7 cellular contexts compared by ENCODE assay signal in the genomic region with DNA sequence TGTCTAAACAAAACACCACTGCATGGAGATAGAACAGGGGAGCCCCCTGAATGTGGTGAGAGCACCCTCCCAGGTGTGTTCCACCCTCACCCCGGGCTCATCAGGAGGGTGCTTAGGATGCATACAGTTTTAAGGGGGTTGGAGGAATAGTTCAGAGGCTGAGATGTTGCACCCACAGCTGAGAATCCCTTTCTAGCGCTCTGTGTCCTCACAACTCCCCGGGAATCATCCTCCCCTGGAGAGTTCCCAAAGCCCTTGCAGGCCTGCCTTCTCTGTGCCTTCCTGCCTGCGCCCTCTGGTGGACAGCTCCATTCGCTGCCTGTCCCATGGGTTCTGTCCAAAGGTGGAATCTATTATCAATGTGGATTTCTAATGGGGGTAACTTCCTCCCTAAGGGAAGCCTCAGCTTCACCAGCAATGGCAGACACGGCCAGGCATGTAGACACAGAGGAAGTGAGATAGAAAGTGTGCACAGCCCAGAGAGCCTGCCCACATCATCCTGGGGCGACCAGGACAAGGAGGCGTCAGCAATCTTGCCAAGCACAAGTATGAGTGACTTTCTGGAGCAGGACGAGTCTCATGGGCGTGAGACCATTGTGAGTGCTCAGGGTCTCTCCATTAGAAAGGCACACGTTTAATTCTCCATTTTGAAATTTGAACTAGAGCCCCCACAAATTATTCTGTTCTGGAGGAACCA. TPM values are rescaled to one million over a fixed set of nuclear protein-coding genes. Genes with fewer than 3 reads are reported as not detected.
A peak's percentile ranks its signal among the peaks of the same experiment; 100 is the strongest.
DNase-seq lines count a peak whose midpoint lies in the region; ATAC-seq, FAIRE-seq and TF ChIP-seq lines count a peak whose summit lies in the region.

No MANE protein-coding gene starts in this region.

- H3K4me1 Mint-ChIP-seq in activated T-helper 17 cell treated with anti-CD3 and anti-CD28 coated beads, Interleukin-2, amount 50 U/mL, for 72 hours: no peaks in the 10 kb centered on the region

- H3K4me3 Mint-ChIP-seq in activated T-helper 17 cell treated with anti-CD3 and anti-CD28 coated beads, Interleukin-2, amount 50 U/mL, for 72 hours: no peak overlapping the region

- intact Hi-C loops in testis (cut with DNase I; ENCODE audit: low total_unique reads): no loop called here

- POLR2A ChIA-PET in RWPE1 (lab: Yijun Ruan, JAX; ENCODE audit: low non-redundant PET): no interaction called here

- no peak overlapping the region for H3K27ac Mint-ChIP-seq in activated T-helper 17 cell treated with anti-CD3 and anti-CD28 coated beads, Interleukin-2, amount 50 U/mL, for 72 hours

- H3K4me1 ChIP-seq in testis: no peaks in the 10 kb centered on the region

- no peak overlapping the region for H3K4me3 ChIP-seq in Jurkat, Clone E6-1 (ENCODE audit: low read length)
- H3K4me3 ChIP-seq in fibroblast of villous mesenchyme (ENCODE audit: low read depth, low read length): no peak overlapping the region
- H3K4me3 ChIP-seq in testis: no peak overlapping the region

- ATAC-seq in activated T-helper 17 cell treated with anti-CD3 and anti-CD28 coated beads, Interleukin-2, amount 50 U/mL, for 72 hours (replicated peaks): peak; percentile 66
- peak; percentile 72 for ATAC-seq in omental fat pad (ENCODE audit: low FRiP score)

- CTCF ChIA-PET in RWPE1 (lab: Yijun Ruan, JAX): interaction anchor here (0.6 to 1.1 kb wide), 11 partner anchors 15 to 1934 kb away, joined by 3 to 4 read pairs (median 3); no protein-coding TSS in a partner anchor

- H3K36me3 ChIP-seq in testis (ENCODE audit: low read depth, missing control alignments): no peaks in the 10 kb centered on the region

- peaks cover 56% of the 10 kb centered on the region for H3K27me3 Mint-ChIP-seq in activated T-helper 17 cell treated with anti-CD3 and anti-CD28 coated beads, Interleukin-2, amount 50 U/mL, for 72 hours

- DNase-seq in GM12891 (ENCODE audit: insufficient read length, low spot score) (peak; percentile 33), RWPE1 (ENCODE audit: low spot score) (peak; percentile 73), fibroblast of villous mesenchyme (ENCODE audit: low read depth) (peak; percentile 81), omental fat pad (ENCODE audit: low spot score) (peak; percentile 70), testis (peak; percentile 91)
- DNase-seq in Jurkat, Clone E6-1 (ENCODE audit: low read depth, low spot score): peak; percentile 36

- H3K27ac ChIP-seq in RWPE1: 0 out of 2 replicates have a peak overlapping the region, but pooled peaks have one; percentile 22
- H3K27ac ChIP-seq in testis: no peak overlapping the region

- no peaks in the 10 kb centered on the region for H3K27me3 ChIP-seq in testis

- FAIRE-seq in GM12891 (lab: Jason Lieb, UNC): peak; percentile 77

- H3K36me3 Mint-ChIP-seq in activated T-helper 17 cell treated with anti-CD3 and anti-CD28 coated beads, Interleukin-2, amount 50 U/mL, for 72 hours (ENCODE audit: low read depth): no peaks in the 10 kb centered on the region

- no peaks in the 10 kb centered on the region for H3K9me3 Mint-ChIP-seq in activated T-helper 17 cell treated with anti-CD3 and anti-CD28 coated beads, Interleukin-2, amount 50 U/mL, for 72 hours

- no peaks in the 10 kb centered on the region for H3K9me3 ChIP-seq in testis

- TF ChIP-seq POLR2A in GM12891 (IDR thresholded peaks at IDR 0.05; ENCODE audit: low read depth, low read length) (no peak), testis (IDR thresholded peaks at IDR 0.05) (no peak)

- 43 to 59% methylated on average over 8 to 11 of the region's 11 CpGs for WGBS in testis, 2 donors

- TF ChIP-seq CTCF in RWPE1 (conservative IDR thresholded peaks at IDR 0.05; ENCODE audit: low read depth) (peak; percentile 88), fibroblast of villous mesenchyme (IDR thresholded peaks at IDR 0.05; ENCODE audit: insufficient read depth, low read depth, low read length) (peak; percentile 98), omental fat pad (IDR thresholded peaks at IDR 0.05) (peak in 1 of 3 donors; percentile 7), testis (IDR thresholded peaks at IDR 0.05) (peak; percentile 61 to 81 (median 63))

TF ChIP-seq in GM12891, 5 proteins besides CTCF, POLR2A, EP300 and RAD21:
- TF ChIP-seq POU2F2 (IDR thresholded peaks at IDR 0.05; ENCODE audit: low read depth, low read length): no peak
- no peak for TF ChIP-seq POLR2AphosphoS5 (IDR thresholded peaks at IDR 0.05; ENCODE audit: low read depth, low read length)
- TF ChIP-seq SPI1 (IDR thresholded peaks at IDR 0.05; ENCODE audit: low read depth, low read length): no peak
- no peak for TF ChIP-seq PAX5 (IDR thresholded peaks at IDR 0.05; ENCODE audit: insufficient read depth, low read length, severe bottlenecking)
- TF ChIP-seq TAF1 (IDR thresholded peaks at IDR 0.05; ENCODE audit: low read depth, low read length): no peak

RNA-seq across cellular contexts. Expression of gene UGT1A5, which starts 1.2 kb away (rescaled TPM):
- polyA plus RNA-seq in GM12891 (2012; ENCODE audit: low read depth, missing spikeins): not detected
- not detected for polyA plus RNA-seq in Jurkat, Clone E6-1 (2012; ENCODE audit: insufficient read depth, insufficient read length)
- not detected for total RNA-seq in activated T-helper 17 cell treated with anti-CD3 and anti-CD28 coated beads, Interleukin-2, amount 50 U/mL, for 72 hours
- total RNA-seq in fibroblast of villous mesenchyme (not detected in 2 replicates), omental fat pad (not detected), testis (under 1 TPM in 1 of 2 donors, not detected in 1; 0.16 TPM)
- not detected for polyA plus RNA-seq in testis (ENCODE audit: insufficient read depth, low read depth, low replicate concordance)

RNA-seq across cellular contexts. Expression of gene UGT1A4, which starts 7.1 kb away (rescaled TPM):
- polyA plus RNA-seq in GM12891 (2012; ENCODE audit: low read depth, missing spikeins): not detected
- polyA plus RNA-seq in Jurkat, Clone E6-1 (2012; ENCODE audit: insufficient read depth, insufficient read length): not detected
- total RNA-seq in activated T-helper 17 cell treated with anti-CD3 and anti-CD28 coated beads, Interleukin-2, amount 50 U/mL, for 72 hours: not detected
- not detected in 2 replicates for total RNA-seq in fibroblast of villous mesenchyme
- total RNA-seq in omental fat pad: not detected
- not detected for total RNA-seq in testis
- 0.25 TPM for polyA plus RNA-seq in testis (ENCODE audit: insufficient read depth, low read depth, low replicate concordance)

RNA-seq across cellular contexts. Expression of gene UGT1A3, which starts 17.4 kb away (rescaled TPM):
- polyA plus RNA-seq in GM12891 (2012; ENCODE audit: low read depth, missing spikeins): not detected
- polyA plus RNA-seq in Jurkat, Clone E6-1 (2012; ENCODE audit: insufficient read depth, insufficient read length): not detected
- not detected for total RNA-seq in activated T-helper 17 cell treated with anti-CD3 and anti-CD28 coated beads, Interleukin-2, amount 50 U/mL, for 72 hours
- total RNA-seq in fibroblast of villous mesenchyme: not detected in 2 replicates
- not detected for total RNA-seq in omental fat pad
- total RNA-seq in testis: not detected
- not detected for polyA plus RNA-seq in testis (ENCODE audit: insufficient read depth, low read depth, low replicate concordance)

RNA-seq across cellular contexts. Expression of gene UGT1A6, which starts 18.8 kb away (rescaled TPM):
- not detected for polyA plus RNA-seq in GM12891 (2012; ENCODE audit: low read depth, missing spikeins)
- polyA plus RNA-seq in Jurkat, Clone E6-1 (2012; ENCODE audit: insufficient read depth, insufficient read length): not detected
- total RNA-seq in activated T-helper 17 cell treated with anti-CD3 and anti-CD28 coated beads, Interleukin-2, amount 50 U/mL, for 72 hours: not detected
- total RNA-seq in fibroblast of villous mesenchyme: not detected in 2 replicates
- under 1 TPM in 1 of 4 donors, not detected in 3; 0.82 TPM for total RNA-seq in omental fat pad
- total RNA-seq in testis: under 1 TPM in 1 of 2 donors, not detected in 1; 0.74 TPM
- polyA plus RNA-seq in testis (ENCODE audit: insufficient read depth, low read depth, low replicate concordance): 3.0 TPM

RNA-seq across cellular contexts. Expression of gene UGT1A7, which starts 29.8 kb away (rescaled TPM):
- not detected for polyA plus RNA-seq in GM12891 (2012; ENCODE audit: low read depth, missing spikeins)
- polyA plus RNA-seq in Jurkat, Clone E6-1 (2012; ENCODE audit: insufficient read depth, insufficient read length): not detected
- not detected for total RNA-seq in activated T-helper 17 cell treated with anti-CD3 and anti-CD28 coated beads, Interleukin-2, amount 50 U/mL, for 72 hours
- total RNA-seq in fibroblast of villous mesenchyme: not detected in 2 replicates
- total RNA-seq in omental fat pad: not detected
- total RNA-seq in testis: under 1 TPM in 1 of 2 donors, not detected in 1; 0.19 TPM
- polyA plus RNA-seq in testis (ENCODE audit: insufficient read depth, low read depth, low replicate concordance): not detected

Comparison
In these comparisons a context has a peak if more than half of its experiments do, and no peak if none do; other contexts are left out.
1. DNase-seq: peak in every context shown above with its lines; median percentile 91 in testis; 81 in fibroblast of villous mesenchyme; 73 in RWPE1; 70 in omental fat pad; 36 in Jurkat, Clone E6-1; 33 in GM12891.